ENCODE assay signal across 28 cellular contexts in the genomic region with DNA sequence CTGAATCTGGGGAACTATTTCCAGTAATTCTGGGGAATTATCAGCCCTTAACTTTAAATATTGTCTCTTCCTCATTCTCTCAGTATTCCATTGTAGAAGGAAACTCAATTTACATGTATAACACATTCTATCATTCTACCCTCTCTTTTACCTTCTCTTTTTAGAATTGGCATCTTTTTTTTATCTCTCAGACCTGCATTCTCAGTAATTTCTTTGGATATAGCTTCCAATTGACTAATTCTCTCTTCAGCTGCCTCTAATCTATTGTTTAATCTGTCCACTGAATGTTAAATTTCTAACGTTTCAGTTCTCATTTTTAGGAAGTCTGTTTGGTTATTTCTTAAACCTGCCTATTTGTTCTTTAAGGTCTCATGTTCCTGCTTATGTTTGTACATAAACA. TPM values are rescaled to one million over a fixed set of nuclear protein-coding genes. Genes with fewer than 3 reads are reported as not detected.
DNase-seq lines count a peak whose midpoint lies in the region; ATAC-seq, FAIRE-seq and TF ChIP-seq lines count a peak whose summit lies in the region.
"Had no signal": no experiment of that assay in that cellular context is flagged by ENCODE, and none has a peak within 500 bp of the region (broad histone marks: within the 10 kb centered on the region; RNA-seq: fewer than 3 reads in every experiment).

No MANE protein-coding gene starts in this region.

- no peak for TF ChIP-seq RAD21 in K562 (CRISPR knock-in tag; conservative IDR thresholded peaks at IDR 0.05 in 1 of 2, IDR thresholded peaks at IDR 0.05 in 1 of 2)

- H3K9ac ChIP-seq in K562 (ENCODE audit: insufficient read depth in 1 of 2, low read depth in 2 of 2, low read length in 2 of 2) (no peak overlapping the region), endodermal cell (ENCODE audit: extremely low read depth, low read length, poor library complexity, severe bottlenecking) (no peak overlapping the region)
- H3K9ac ChIP-seq: BLaER1 had no signal

- DNase-seq in activated naive CD4-positive, alpha-beta T cell treated with anti-CD3 and anti-CD28 coated beads, Interleukin-2, amount 50 U/mL, for 72 hours (ENCODE audit: low spot score in 2 of 2) = no peak
- no peak for DNase-seq in K562 (ENCODE audit: extremely low read depth in 1 of 4, low spot score in 3 of 4)
- no peak for DNase-seq in endodermal cell
- DNase-seq in NCI-H1436 treated with DMSO at 0.1 percent for 48 hours (lab: John Stamatoyannopoulos, UW) = no peak
- DNase-seq: 8988T; ACHN; BE2C; C1 segment of cervical spinal cord; CD4-positive, alpha-beta memory T cell; CD4-positive, CD25-positive, alpha-beta regulatory T cell; CD8-positive, alpha-beta memory T cell; COR-L47; DMS 273 treated with DMSO at 0.1 percent for 48 hours; DMS153; DMS53; DMS79; DND-41; EL; GDM1 had no signal

- CTCF ChIA-PET in K562 (lab: Yijun Ruan, JAX; ENCODE audit: low intra/inter-chr PET ratio) = no interaction called here

- no peaks in the 10 kb centered on the region for H3K27me3 ChIP-seq in K562 (ENCODE audit: control insufficient read depth in 2 of 2, insufficient read depth in 2 of 2, low read length in 2 of 2)
- no peaks in the 10 kb centered on the region for H3K27me3 ChIP-seq in endodermal cell (ENCODE audit: control insufficient read depth, insufficient read depth, low read length, poor library complexity, severe bottlenecking)
- H3K27me3 ChIP-seq: BE2C, BLaER1 had no signal

- no peaks in the 10 kb centered on the region for H3K79me2 ChIP-seq in K562 (ENCODE audit: control insufficient read depth, insufficient read depth, low read length)

- WGBS in K562 (ENCODE audit: insufficient coverage, low coverage, missing lambda C conversion rate) = 3% methylated on average over 1 of the region's 1 CpG
- 36% methylated on average over 1 of the region's 1 CpG; no CpG with 5 or more reads in 1 of the 2 experiments for WGBS in endodermal cell (ENCODE audit: insufficient coverage in 1 of 2, insufficient read length in 1 of 2), 2 experiments

- TF ChIP-seq CTCF in K562 (IDR thresholded peaks at IDR 0.05 in 2 of 3, conservative IDR thresholded peaks at IDR 0.05 in 1 of 3; ENCODE audit: insufficient read depth in 2 of 3, low read depth in 1 of 3, low read length in 3 of 3) = no peak
- TF ChIP-seq CTCF in endodermal cell (conservative IDR thresholded peaks at IDR 0.05) = no peak

- FAIRE-seq in K562 (lab: Jason Lieb, UNC) = no peak
- FAIRE-seq: GM12878, GM12892, GM18507 had no signal

- H3K36me3 ChIP-seq in K562 (ENCODE audit: control insufficient read depth, insufficient read depth, low read length) = no peaks in the 10 kb centered on the region
- H3K36me3 ChIP-seq in endodermal cell (ENCODE audit: control insufficient read depth, insufficient read depth, low read length) = no peaks in the 10 kb centered on the region
- H3K36me3 ChIP-seq: BE2C, BLaER1 had no signal

- TF ChIP-seq EP300 in K562 (IDR thresholded peaks at IDR 0.05; ENCODE audit: low read length) = no peak

- no peak overlapping the region for H2AFZ ChIP-seq in K562 (ENCODE audit: low read depth, low read length)

- H3K27me3 Mint-ChIP-seq in activated naive CD4-positive, alpha-beta T cell treated with anti-CD3 and anti-CD28 coated beads, Interleukin-2, amount 50 U/mL, for 24 hours = peaks cover 4% of the 10 kb centered on the region
- peaks cover 5% of the 10 kb centered on the region for H3K27me3 Mint-ChIP-seq in endodermal cell (ENCODE audit: insufficient read depth)

- ATAC-seq in activated naive CD4-positive, alpha-beta T cell treated with anti-CD3 and anti-CD28 coated beads, Interleukin-2, amount 50 U/mL, for 72 hours = no peak
- no peak for ATAC-seq in K562
- no peak for ATAC-seq in HG02623 (IDR thresholded peaks at IDR 0.05; ENCODE audit: unreplicated experiment)
- ATAC-seq: GM12878 had no signal

- H3K4me1 ChIP-seq in K562 (replicated peaks in 1 of 2; ENCODE audit: control insufficient read depth in 2 of 2, insufficient read depth in 2 of 2, low read length in 2 of 2) = no peaks in the 10 kb centered on the region; a peak in 1 of 5 replicates
- no peaks in the 10 kb centered on the region for H3K4me1 ChIP-seq in endodermal cell (ENCODE audit: control insufficient read depth, insufficient read depth, low read length)
- H3K4me1 ChIP-seq: BE2C, BLaER1 had no signal

- no peaks in the 10 kb centered on the region for H3K9me1 ChIP-seq in K562 (ENCODE audit: control insufficient read depth, insufficient read depth, low read length)

- H3K9me3 ChIP-seq in K562 (replicated peaks; ENCODE audit: control insufficient read depth, insufficient read depth, low read depth, low read length) (0 out of 2 replicates have a peak, but pooled peaks cover 2% of the 10 kb centered on the region), endodermal cell (ENCODE audit: control insufficient read depth, low read length) (peaks cover 38% of the 10 kb centered on the region)
- H3K9me3 ChIP-seq: BE2C had no signal

- in situ Hi-C loops in K562 (cut with MboI) = no loop called here

- intact Hi-C loops in K562 (cut with micrococcal nuclease) = loop anchor here (10.0 kb wide), 1 partner anchor 911 kb away; no protein-coding TSS in a partner anchor

- H3K27ac ChIP-seq in K562 (ENCODE audit: extremely low read depth, low read depth, low read length) = no peak overlapping the region
- no peak overlapping the region for H3K27ac ChIP-seq in endodermal cell (ENCODE audit: low read depth, low read length)
- H3K27ac ChIP-seq: BLaER1 had no signal

- peaks cover 7% of the 10 kb centered on the region for H3K9me3 Mint-ChIP-seq in activated naive CD4-positive, alpha-beta T cell treated with anti-CD3 and anti-CD28 coated beads, Interleukin-2, amount 50 U/mL, for 24 hours
- peaks cover 5 to 6% of the 10 kb centered on the region in 2 donors for H3K9me3 Mint-ChIP-seq in activated naive CD4-positive, alpha-beta T cell treated with anti-CD3 and anti-CD28 coated beads, Interleukin-2, amount 50 U/mL, for 72 hours
- H3K9me3 Mint-ChIP-seq in endodermal cell = peaks cover 30% of the 10 kb centered on the region

- POLR2A ChIA-PET in K562 (lab: Yijun Ruan, JAX) = interaction anchor here (0.5 kb wide), 1 partner anchor 17 kb away, joined by 3 read pairs; no protein-coding TSS in a partner anchor

- peaks cover 5% of the 10 kb centered on the region for H3K36me3 Mint-ChIP-seq in activated naive CD4-positive, alpha-beta T cell treated with anti-CD3 and anti-CD28 coated beads, Interleukin-2, amount 50 U/mL, for 24 hours
- peaks cover 0 to 7% of the 10 kb centered on the region in 2 donors for H3K36me3 Mint-ChIP-seq in activated naive CD4-positive, alpha-beta T cell treated with anti-CD3 and anti-CD28 coated beads, Interleukin-2, amount 50 U/mL, for 72 hours
- H3K36me3 Mint-ChIP-seq in endodermal cell (ENCODE audit: low read depth) = peaks cover 3% of the 10 kb centered on the region
- H3K36me3 Mint-ChIP-seq: CD14-positive monocyte; CD4-positive, CD25-positive, alpha-beta regulatory T cell had no signal

- TF ChIP-seq POLR2A in K562 (conservative IDR thresholded peaks at IDR 0.05) = no peak

- no peak overlapping the region for H3K4me3 Mint-ChIP-seq in activated naive CD4-positive, alpha-beta T cell treated with anti-CD3 and anti-CD28 coated beads, Interleukin-2, amount 50 U/mL, for 24 hours
- H3K4me3 Mint-ChIP-seq in endodermal cell = no peak overlapping the region
- H3K4me3 Mint-ChIP-seq: CD14-positive monocyte; CD4-positive, alpha-beta memory T cell; CD4-positive, CD25-positive, alpha-beta regulatory T cell; CD8-positive, alpha-beta memory T cell had no signal

- H4K20me1 ChIP-seq in K562 (replicated peaks; ENCODE audit: control insufficient read depth, insufficient read depth, low read length) = no peaks in the 10 kb centered on the region
- H4K20me1 ChIP-seq: BLaER1 had no signal

- BruUV-seq in K562 (replicated peaks; lab: Mats Ljungman, UMichigan) = no TSS peak

- H3K27ac Mint-ChIP-seq in activated naive CD4-positive, alpha-beta T cell treated with anti-CD3 and anti-CD28 coated beads, Interleukin-2, amount 50 U/mL, for 24 hours = peak overlapping the region; percentile 57
- H3K27ac Mint-ChIP-seq in activated naive CD4-positive, alpha-beta T cell treated with anti-CD3 and anti-CD28 coated beads, Interleukin-2, amount 50 U/mL, for 72 hours = no peak overlapping the region
- no peak overlapping the region for H3K27ac Mint-ChIP-seq in endodermal cell
- H3K27ac Mint-ChIP-seq: CD14-positive monocyte; CD4-positive, alpha-beta memory T cell; CD4-positive, CD25-positive, alpha-beta regulatory T cell had no signal

- H3K4me3 ChIP-seq in K562 = no peak overlapping the region
- peak overlapping the region; percentile 60 for H3K4me3 ChIP-seq in endodermal cell (ENCODE audit: low read length)
- H3K4me3 ChIP-seq: BLaER1, GM12878 had no signal

- H3K4me2 ChIP-seq in K562 (ENCODE audit: insufficient read depth, low read length) = no peak overlapping the region
- H3K4me2 ChIP-seq: BLaER1 had no signal

- H3K4me1 Mint-ChIP-seq in activated naive CD4-positive, alpha-beta T cell treated with anti-CD3 and anti-CD28 coated beads, Interleukin-2, amount 50 U/mL, for 24 hours = peaks cover 2% of the 10 kb centered on the region
- H3K4me1 Mint-ChIP-seq in endodermal cell = no peaks in the 10 kb centered on the region

TF ChIP-seq in K562, 482 proteins besides CTCF, POLR2A, EP300 and RAD21 (continues in another document):
- no peak for TF ChIP-seq CREM (IDR thresholded peaks at IDR 0.05; ENCODE audit: low read depth)
- no peak for TF ChIP-seq LARP7 (IDR thresholded peaks at IDR 0.05)

RNA-seq across cellular contexts. Expression of a gene that starts 33.0 kb away (rescaled TPM):
- total RNA-seq in activated naive CD4-positive, alpha-beta T cell treated with anti-CD3 and anti-CD28 coated beads, Interleukin-2, amount 50 U/mL, for 72 hours = not detected
- not detected in 2 replicates for total RNA-seq in K562 (2011; cell fraction: chromatin; rRNA removed; ENCODE audit: low replicate concordance)
- not detected in 2 replicates for total RNA-seq in K562 (2011; cell fraction: nucleolus; rRNA removed)
- not detected in 2 replicates for total RNA-seq in K562 (2011; cell fraction: nucleoplasm; rRNA removed)
- total RNA-seq in K562 (2014; rRNA removed) = not detected in 2 replicates
- not detected in 2 replicates for total RNA-seq in K562 (2014; rRNA removed; fragmentation: Illumina TruSeq; extraction: Trizol)
- total RNA-seq in K562 (2015; rRNA removed; fragmentation: Illumina TruSeq; extraction: Trizol) = not detected in 2 replicates
- not detected in 2 replicates for total RNA-seq in K562 (2021)
- polyA plus RNA-seq in K562 (2011; rRNA removed) = not detected in 2 replicates
- not detected in 2 replicates for polyA plus RNA-seq in K562 (2011; cell fraction: cytosol; rRNA removed)
- not detected in 2 replicates for polyA plus RNA-seq in K562 (2011; cell fraction: nucleus; rRNA removed)
- polyA plus RNA-seq in K562 (2012) = 0.12 TPM in 1 of 2 replicates, not detected in the other
- polyA plus RNA-seq in K562 (2014; fragmentation: Illumina TruSeq; extraction: Trizol) = not detected in 2 replicates
- not detected for polyA plus RNA-seq in K562 (2014; fragmentation: Nextera tagmentation; extraction: Ambion mirVana)
- polyA plus RNA-seq in K562 (2014; rRNA removed) = not detected in 2 replicates
- polyA minus RNA-seq in K562 (2011; rRNA and poly(A)+ RNA removed) = not detected in 2 replicates
- not detected in 2 replicates for polyA minus RNA-seq in K562 (2011; cell fraction: cytosol; rRNA and poly(A)+ RNA removed)
- polyA minus RNA-seq in K562 (2011; cell fraction: nucleus; rRNA and poly(A)+ RNA removed) = not detected in 2 replicates
- under 1 TPM in 1 of 2 donors, not detected in 1; 0.09 TPM for total RNA-seq in endodermal cell
- polyA plus RNA-seq in endodermal cell (2013, experiment 1 of 2) = 0.07 TPM
- polyA plus RNA-seq in endodermal cell (2013, experiment 2 of 2) = 0.12 TPM
- total RNA-seq: CD4-positive, alpha-beta memory T cell; CD4-positive, CD25-positive, alpha-beta regulatory T cell; CD8-positive, alpha-beta memory T cell; G401 had no signal
- polyA plus RNA-seq: AG04450; CD14-positive monocyte; CD4-positive, alpha-beta memory T cell; CD4-positive, CD25-positive, alpha-beta regulatory T cell; CD8-positive, alpha-beta memory T cell had no signal
